In genomic region chr1:47710075-47711071, GRCh38 we compare ENCODE assay signal across 8 cellular contexts.
DNase-seq lines count a peak whose midpoint lies in the region; ATAC-seq and TF ChIP-seq lines count a peak whose summit lies in the region.

No MANE protein-coding gene starts in this region.

- 3% methylated on average over 59 of the region's 59 CpGs for WGBS in prostate gland
- WGBS in aorta, 2 donors, result 3% methylated on average over 59 of the region's 59 CpGs

- H3K27ac Mint-ChIP-seq in T-helper 17 cell, result no peak overlapping the region

- intact Hi-C loops in A673 (cut with micrococcal nuclease; ENCODE audit: unreplicated experiment) (loop anchor here (1.0 to 5.0 kb wide), 4 partner anchors 274 to 518 kb away; partner anchors contain the start of gene PDZK1IP1), prostate gland (cut with DNase I) (loop anchor here (2.0 kb wide), 1 partner anchor 274 kb away; no protein-coding TSS in a partner anchor), aorta (cut with DNase I) (loop anchor here (1.0 to 5.0 kb wide), 5 partner anchors 203 to 533 kb away; no protein-coding TSS in a partner anchor)

- TF ChIP-seq CTCF in A673 (conservative IDR thresholded peaks at IDR 0.05; ENCODE audit: low read depth, low read length) (peak; percentile 97), right atrium auricular region (IDR thresholded peaks at IDR 0.05) (peak; percentile 99 to 100), prostate gland (IDR thresholded peaks at IDR 0.05) (peak; percentile 90 to 98 (median 96))

- H3K4me3 ChIP-seq in A673 (ENCODE audit: low read depth, low read length, poor library complexity, severe bottlenecking) (peak overlapping the region; percentile 34), right atrium auricular region (peak overlapping the region; percentile 29 to 49), prostate gland (peak overlapping the region in 1 of 2 donors; percentile 22), aorta (ENCODE audit: low read length in 2 of 2) (peak overlapping the region in 1 of 2 donors; percentile 6)

- H3K36me3 ChIP-seq in A673 (ENCODE audit: insufficient read depth, low read length, poor library complexity, severe bottlenecking), result no peaks in the 10 kb centered on the region
- H3K36me3 ChIP-seq in right atrium auricular region, result no peaks in the 10 kb centered on the region
- H3K36me3 ChIP-seq in prostate gland, result no peaks in the 10 kb centered on the region
- no peaks in the 10 kb centered on the region for H3K36me3 ChIP-seq in aorta (ENCODE audit: control insufficient read depth in 1 of 2, insufficient read depth in 2 of 2, low read length in 1 of 2)

- DNase-seq in A673 (ENCODE audit: low spot score), result peak; percentile 58
- peak; percentile 46 to 70 (median 59) for DNase-seq in T-helper 17 cell
- peak in 36 of 56 donors; percentile 8 to 77 (median 35) for DNase-seq in amygdala (lab: John Stamatoyannopoulos, UW)
- DNase-seq in right atrium auricular region (ENCODE audit: low spot score), result no peak
- DNase-seq in prostate gland (ENCODE audit: low spot score), result peak; percentile 63
- peak; percentile 78 to 94 for DNase-seq in aorta

- H3K27ac ChIP-seq in A673 (ENCODE audit: low read depth, low read length, poor library complexity, severe bottlenecking), result no peak overlapping the region
- no peak overlapping the region for H3K27ac ChIP-seq in right atrium auricular region
- peak overlapping the region in 1 of 2 donors; percentile 38 for H3K27ac ChIP-seq in prostate gland
- H3K27ac ChIP-seq in aorta (ENCODE audit: low read depth in 1 of 2, low read length in 2 of 2), result no peak overlapping the region

- ATAC-seq in GM18502 (IDR thresholded peaks at IDR 0.05; ENCODE audit: poor library complexity, unreplicated experiment) (peak; percentile 81), T-helper 17 cell (peak; percentile 82), aorta (ENCODE audit: low FRiP score) (peak; percentile 92)

- peak; percentile 24; the same call in 1 of the 2 replicates for TF ChIP-seq EP300 in Ishikawa (IDR thresholded peaks at IDR 0.05; ENCODE audit: borderline replicate concordance)

- peak; percentile 86 for TF ChIP-seq RAD21 in Ishikawa (IDR thresholded peaks at IDR 0.05; ENCODE audit: low read depth)

- POLR2A ChIA-PET in A673 (lab: Charles Lee; ENCODE audit: low non-redundant PET), result no interaction called here

- peaks cover 17% of the 10 kb centered on the region for H3K4me1 ChIP-seq in A673 (ENCODE audit: insufficient read depth, low read length, poor library complexity, severe bottlenecking)
- H3K4me1 ChIP-seq in right atrium auricular region, result peaks cover 4 to 31% of the 10 kb centered on the region in 2 donors
- H3K4me1 ChIP-seq in prostate gland (replicated peaks), result peaks cover 9% of the 10 kb centered on the region
- no peaks in the 10 kb centered on the region for H3K4me1 ChIP-seq in aorta (ENCODE audit: control insufficient read depth in 1 of 2, insufficient read depth in 2 of 2, low read length in 2 of 2)

- BruUV-seq in A673 (replicated peaks; lab: Mats Ljungman, UMichigan), result no TSS peak

- peaks cover 77% of the 10 kb centered on the region for H3K27me3 Mint-ChIP-seq in T-helper 17 cell

- no peaks in the 10 kb centered on the region for H3K9me3 ChIP-seq in A673 (ENCODE audit: low read depth, low read length, poor library complexity, severe bottlenecking)
- H3K9me3 ChIP-seq in T-helper 17 cell (ENCODE audit: control insufficient read depth, low read length, poor library complexity, severe bottlenecking), result no peaks in the 10 kb centered on the region
- H3K9me3 ChIP-seq in right atrium auricular region, result no peaks in the 10 kb centered on the region
- H3K9me3 ChIP-seq in prostate gland, result no peaks in the 10 kb centered on the region
- no peaks in the 10 kb centered on the region for H3K9me3 ChIP-seq in aorta (ENCODE audit: control insufficient read depth, low read length)

- TF ChIP-seq POLR2A in prostate gland (IDR thresholded peaks at IDR 0.05), result no peak

- H3K36me3 Mint-ChIP-seq in T-helper 17 cell (ENCODE audit: low read depth), result no peaks in the 10 kb centered on the region

- H3K4me3 Mint-ChIP-seq in T-helper 17 cell, result peak overlapping the region; percentile 70

- peaks cover 10% of the 10 kb centered on the region for H3K4me1 Mint-ChIP-seq in T-helper 17 cell

- CTCF ChIA-PET in A673 (lab: Charles Lee), result interaction anchor here (0.6 to 3.8 kb wide), 9 partner anchors 16 to 532 kb away, joined by 3 to 44 read pairs (median 4); partner anchors contain the start of genes FOXD2 and PDZK1IP1

- peaks cover 93% of the 10 kb centered on the region for H3K27me3 ChIP-seq in A673 (replicated peaks; ENCODE audit: insufficient read depth, low read depth, low read length, poor library complexity)
- H3K27me3 ChIP-seq in right atrium auricular region, result peaks cover 14 to 31% of the 10 kb centered on the region in 2 donors
- peaks cover 16% of the 10 kb centered on the region for H3K27me3 ChIP-seq in prostate gland (replicated peaks; ENCODE audit: insufficient read depth)
- H3K27me3 ChIP-seq in aorta (ENCODE audit: control insufficient read depth in 1 of 2, insufficient read depth in 2 of 2, low read length in 1 of 2), result no peaks in the 10 kb centered on the region

TF ChIP-seq in Ishikawa, 13 proteins besides CTCF, POLR2A, EP300 and RAD21:
- no peak for TF ChIP-seq USF1 (IDR thresholded peaks at IDR 0.05)
- no peak for TF ChIP-seq NFIC (IDR thresholded peaks at IDR 0.05)
- no peak for TF ChIP-seq REST (IDR thresholded peaks at IDR 0.05; ENCODE audit: low read depth)
- no peak for TF ChIP-seq TAF1 (IDR thresholded peaks at IDR 0.05; ENCODE audit: low read depth)
- TF ChIP-seq ZBTB7A (IDR thresholded peaks at IDR 0.05; ENCODE audit: low read depth), result no peak
- no peak for TF ChIP-seq MAX (IDR thresholded peaks at IDR 0.05)
